Comparison of ENCODE assay signal across 9 cellular contexts in genomic region chr14:64569108-64570045, GRCh38. TPM values are rescaled to one million over a fixed set of nuclear protein-coding genes. Genes with fewer than 3 reads are reported as not detected.
DNase-seq lines count a peak whose midpoint lies in the region; ATAC-seq and TF ChIP-seq lines count a peak whose summit lies in the region.
"Had no signal": no experiment of that assay in that cellular context is flagged by ENCODE, and none has a peak within 500 bp of the region (broad histone marks: within the 10 kb centered on the region; RNA-seq: fewer than 3 reads in every experiment).

No MANE protein-coding gene starts in this region.

- no peak for TF ChIP-seq EP300 in upper lobe of left lung (IDR thresholded peaks at IDR 0.05)

- DNase-seq in NOMO-1 treated with DMSO at 0.1 percent for 48 hours (lab: John Stamatoyannopoulos, UW; ENCODE audit: unreplicated experiment): peak; percentile 41
- DNase-seq in epithelial cell of proximal tubule (ENCODE audit: low read depth): peak; percentile 76
- peak; percentile 91 for DNase-seq in mesenchymal stem cell
- DNase-seq in upper lobe of left lung: no peak
- DNase-seq in cerebellar nuclear complex (lab: John Stamatoyannopoulos, UW): no peak
- no peak for DNase-seq in activated CD8-positive, alpha-beta memory T cell treated with anti-CD3 and anti-CD28 coated beads, Interleukin-2, amount 50 U/mL, for 4 hours
- DNase-seq in NCI-H774 (lab: John Stamatoyannopoulos, UW): no peak
- no peak for DNase-seq in prostate gland (ENCODE audit: low spot score)
- DNase-seq: NCI-H146 had no signal

- no peak overlapping the region for H2AK5ac ChIP-seq in mesenchymal stem cell (ENCODE audit: low read length, severe bottlenecking)

- no peak overlapping the region for H4K91ac ChIP-seq in mesenchymal stem cell (ENCODE audit: low read length)

- H3K9ac ChIP-seq in mesenchymal stem cell (ENCODE audit: low read length): peak overlapping the region; percentile 71

- no peak overlapping the region for H2BK12ac ChIP-seq in mesenchymal stem cell (ENCODE audit: low read length in 2 of 2)

- H3K4me1 ChIP-seq in mesenchymal stem cell (ENCODE audit: control insufficient read depth, insufficient read depth, low read depth, low read length) (peaks cover 3% of the 10 kb centered on the region), upper lobe of left lung (peaks cover 0 to 6% (median 4%) of the 10 kb centered on the region in 4 donors), prostate gland (replicated peaks) (no peaks in the 10 kb centered on the region)

- no peak overlapping the region for H3K14ac ChIP-seq in mesenchymal stem cell (ENCODE audit: low read length in 2 of 2)

- H3K4me2 ChIP-seq in mesenchymal stem cell (ENCODE audit: low read length, poor library complexity, severe bottlenecking): no peak overlapping the region

- peak overlapping the region in 1 of 2 experiments; percentile 12 for H3K18ac ChIP-seq in mesenchymal stem cell (ENCODE audit: low read depth in 1 of 2, low read length in 2 of 2)

- H3K4ac ChIP-seq in mesenchymal stem cell (ENCODE audit: low read depth in 1 of 2, low read length in 2 of 2): no peak overlapping the region

- no peak overlapping the region for H2BK5ac ChIP-seq in mesenchymal stem cell (ENCODE audit: low read depth, low read length, poor library complexity, severe bottlenecking)

- no peak overlapping the region for H3K4me3 ChIP-seq in epithelial cell of proximal tubule (ENCODE audit: low read depth, low read length)
- peak overlapping the region in 1 of 2 experiments; percentile 2 for H3K4me3 ChIP-seq in mesenchymal stem cell (ENCODE audit: insufficient read depth in 1 of 2, low read depth in 1 of 2, low read length in 2 of 2)
- H3K4me3 ChIP-seq in upper lobe of left lung: no peak overlapping the region
- H3K4me3 ChIP-seq in prostate gland: no peak overlapping the region

- H2AFZ ChIP-seq in mesenchymal stem cell (ENCODE audit: low read depth, low read length): no peak overlapping the region

- no peak for TF ChIP-seq POLR2A in upper lobe of left lung (IDR thresholded peaks at IDR 0.05)
- no peak for TF ChIP-seq POLR2A in prostate gland (IDR thresholded peaks at IDR 0.05)

- H3K27me3 ChIP-seq in mesenchymal stem cell (ENCODE audit: control insufficient read depth in 1 of 2, insufficient read depth in 1 of 2, low read length in 2 of 2): no peaks in the 10 kb centered on the region
- no peaks in the 10 kb centered on the region for H3K27me3 ChIP-seq in upper lobe of left lung
- H3K27me3 ChIP-seq in prostate gland (replicated peaks; ENCODE audit: insufficient read depth): no peaks in the 10 kb centered on the region

- no peak overlapping the region for H3K23ac ChIP-seq in mesenchymal stem cell (ENCODE audit: low read length in 2 of 2)

- no peak overlapping the region for H4K8ac ChIP-seq in mesenchymal stem cell (ENCODE audit: low read length)

- H3K36me3 ChIP-seq in mesenchymal stem cell (ENCODE audit: control insufficient read depth in 1 of 2, insufficient read depth in 2 of 2, low read depth in 1 of 2, low read length in 2 of 2) (no peaks in the 10 kb centered on the region), upper lobe of left lung (no peaks in the 10 kb centered on the region), prostate gland (no peaks in the 10 kb centered on the region)

- intact Hi-C loops in prostate gland (cut with DNase I): no loop called here

- no peak overlapping the region for H2BK15ac ChIP-seq in mesenchymal stem cell (ENCODE audit: low read depth, poor library complexity, severe bottlenecking)

- WGBS in mesenchymal stem cell: 80% methylated on average over 6 of the region's 11 CpGs
- 77 to 81% methylated on average over 11 of the region's 11 CpGs for WGBS in upper lobe of left lung, 2 donors
- 79% methylated on average over 11 of the region's 11 CpGs for WGBS in prostate gland

- H2BK120ac ChIP-seq in mesenchymal stem cell (ENCODE audit: low read depth, low read length): no peak overlapping the region

- peak; percentile 46 to 67 for ATAC-seq in upper lobe of left lung (ENCODE audit: low FRiP score in 2 of 2)

- no peaks in the 10 kb centered on the region for H3K9me3 ChIP-seq in mesenchymal stem cell (ENCODE audit: control insufficient read depth, low read length)
- H3K9me3 ChIP-seq in upper lobe of left lung: no peaks in the 10 kb centered on the region
- H3K9me3 ChIP-seq in prostate gland: no peaks in the 10 kb centered on the region

- TF ChIP-seq CTCF in epithelial cell of proximal tubule (conservative IDR thresholded peaks at IDR 0.05; ENCODE audit: low read depth, low read length): no peak
- TF ChIP-seq CTCF in upper lobe of left lung (IDR thresholded peaks at IDR 0.05): no peak
- no peak for TF ChIP-seq CTCF in prostate gland (IDR thresholded peaks at IDR 0.05)

- H3K27ac ChIP-seq in mesenchymal stem cell (ENCODE audit: low read length, poor library complexity, severe bottlenecking) (peak overlapping the region; percentile 81), upper lobe of left lung (peak overlapping the region in 2 of 4 donors; percentile 1 to 41), prostate gland (no peak overlapping the region)

- no peaks in the 10 kb centered on the region for H3K79me1 ChIP-seq in mesenchymal stem cell (replicated peaks; ENCODE audit: low read length, poor library complexity, severe bottlenecking)

RNA-seq across cellular contexts. Expression of gene PPP1R36, which starts 19.6 kb away (rescaled TPM):
- total RNA-seq in epithelial cell of proximal tubule (0.12 and 1.8 TPM in 2 replicates), upper lobe of left lung (1 to 10 TPM in 3 of 6 donors, under 1 TPM in 2, not detected in 1; 0.54 to 2.9 (median 1.4) TPM), prostate gland (1 to 10 TPM; 2.0 to 8.6 TPM)
- polyA plus RNA-seq in mesenchymal stem cell (2013, experiment 1 of 2): 0.91 TPM
- 0.70 TPM for polyA plus RNA-seq in mesenchymal stem cell (2013, experiment 2 of 2)

RNA-seq across cellular contexts. Expression of gene HSPA2, which starts 28.8 kb away (rescaled TPM):
- total RNA-seq in epithelial cell of proximal tubule (23.9 and 25.6 TPM in 2 replicates), upper lobe of left lung (10 to 100 TPM in 4 of 6 donors, 1 to 10 TPM in 2; 4.8 to 25.7 (median 12.1) TPM), prostate gland (10 to 100 TPM; 35.9 to 59.9 TPM)
- polyA plus RNA-seq in mesenchymal stem cell (2013, experiment 1 of 2): 2.0 TPM
- 2.4 TPM for polyA plus RNA-seq in mesenchymal stem cell (2013, experiment 2 of 2)

Comparison
In these comparisons a context has a peak if more than half of its experiments do, and no peak if none do; other contexts are left out.
1. DNase-seq: peak in NOMO-1 treated with DMSO at 0.1 percent for 48 hours (single experiment), epithelial cell of proximal tubule (single experiment) and mesenchymal stem cell (single experiment); none in upper lobe of left lung (0 of 2), cerebellar nuclear complex (0 of 2), activated CD8-positive, alpha-beta memory T cell treated with anti-CD3 and anti-CD28 coated beads, Interleukin-2, amount 50 U/mL, for 4 hours (single experiment), NCI-H774 (single experiment) and prostate gland (single experiment).